15 cellular contexts compared by ENCODE assay signal in genomic region chrX:84453351-84454246, GRCh38.
"Had no signal": no experiment of that assay in that cellular context is flagged by ENCODE, and none has a peak within 500 bp of the region (broad histone marks: within the 10 kb centered on the region; RNA-seq: fewer than 3 reads in every experiment).

No MANE protein-coding gene starts in this region.

- H3K27me3 Mint-ChIP-seq: activated CD4-positive, alpha-beta T cell treated with anti-CD3 and anti-CD28 coated beads, Interleukin-2, amount 10 ng/mL, durations not matched to agents 7 days and 5 days had no signal

- H3K4me3 ChIP-seq: suprapubic skin, upper lobe of right lung had no signal

- ATAC-seq: activated naive CD4-positive, alpha-beta T cell treated with anti-CD3 and anti-CD28 coated beads, Interleukin-2, amount 50 U/mL, for 72 hours; stimulated activated naive CD8-positive, alpha-beta T cell treated with anti-CD3 and anti-CD28 coated beads, Interleukin-15, Interleukin-2, amounts not matched to agents 100 U/mL and 50 U/mL, for 24 hours; upper lobe of right lung had no signal

- DNase-seq: activated CD4-positive, alpha-beta T cell treated with anti-CD3 and anti-CD28 coated beads, Interleukin-2, amount 10 ng/mL, durations not matched to agents 7 days and 5 days; activated CD4-positive, CD25-positive, alpha-beta regulatory T cell; activated T-cell treated with anti-CD3 and anti-CD28 coated beads for 4 hours; amniotic stem cell; endodermal cell; erythroblast; mesendoderm; stimulated activated CD4-positive, alpha-beta T cell treated with anti-CD3 and anti-CD28 coated beads, Interleukin-4, amount 100 ng/mL, for 1 hour; stimulated activated CD8-positive, alpha-beta memory T cell treated with anti-CD3 and anti-CD28 coated beads, Interleukin-4, amount 100 ng/mL, for 48 hours; stimulated activated naive CD8-positive, alpha-beta T cell treated with anti-CD3 and anti-CD28 coated beads, Interleukin-15, Interleukin-2, amounts not matched to agents 100 U/mL and 50 U/mL, for 24 hours; T-helper 2 cell; upper lobe of right lung had no signal

- H3K36me3 Mint-ChIP-seq: activated naive CD4-positive, alpha-beta T cell treated with anti-CD3 and anti-CD28 coated beads, Interleukin-2, amount 50 U/mL, for 72 hours had no signal

- H3K4me3 Mint-ChIP-seq: activated CD4-positive, alpha-beta T cell treated with anti-CD3 and anti-CD28 coated beads, Interleukin-2, amount 10 ng/mL, durations not matched to agents 7 days and 5 days; brain; endodermal cell had no signal

- H3K9me3 ChIP-seq: suprapubic skin had no signal

- H3K27me3 ChIP-seq: suprapubic skin, upper lobe of right lung had no signal

- H3K4me1 ChIP-seq: suprapubic skin, upper lobe of right lung had no signal

- H3K4me1 Mint-ChIP-seq: activated CD4-positive, alpha-beta T cell treated with anti-CD3 and anti-CD28 coated beads, Interleukin-2, amount 10 ng/mL, durations not matched to agents 7 days and 5 days; brain; endodermal cell had no signal

- H3K27ac ChIP-seq: suprapubic skin, upper lobe of right lung had no signal

- H3K27ac Mint-ChIP-seq: activated CD4-positive, alpha-beta T cell treated with anti-CD3 and anti-CD28 coated beads, Interleukin-2, amount 10 ng/mL, durations not matched to agents 7 days and 5 days; activated naive CD4-positive, alpha-beta T cell treated with anti-CD3 and anti-CD28 coated beads, Interleukin-2, amount 50 U/mL, for 72 hours; brain; endodermal cell had no signal

- H3K36me3 ChIP-seq: suprapubic skin, upper lobe of right lung had no signal

- H3K9me3 Mint-ChIP-seq: activated CD4-positive, alpha-beta T cell treated with anti-CD3 and anti-CD28 coated beads, Interleukin-2, amount 10 ng/mL, durations not matched to agents 7 days and 5 days had no signal
